ENCODE assay signal across 15 cellular contexts in genomic region chr16:84048306-84048705, GRCh38. TPM values are rescaled to one million over a fixed set of nuclear protein-coding genes. Genes with fewer than 3 reads are reported as not detected.
DNase-seq lines count a peak whose midpoint lies in the region; ATAC-seq and TF ChIP-seq lines count a peak whose summit lies in the region.
"Had no signal": no experiment of that assay in that cellular context is flagged by ENCODE, and none has a peak within 500 bp of the region (broad histone marks: within the 10 kb centered on the region; RNA-seq: fewer than 3 reads in every experiment).

No MANE protein-coding gene starts in this region.

- peak; percentile 66 for ATAC-seq in GM23338

- H3K4me3 ChIP-seq in GM23338 (no peak overlapping the region), epithelial cell of esophagus (ENCODE audit: low read length) (no peak overlapping the region), parathyroid adenoma (ENCODE audit: low read depth, low read length) (no peak overlapping the region)

- H3K9me2 ChIP-seq in GM23338 (ENCODE audit: insufficient read depth): no peaks in the 10 kb centered on the region

- H2AFZ ChIP-seq in GM23338: no peak overlapping the region
- H2AFZ ChIP-seq in parathyroid adenoma: no peak overlapping the region

- no peak overlapping the region for H3K4me3 Mint-ChIP-seq in GM23338
- H3K4me3 Mint-ChIP-seq in activated naive CD4-positive, alpha-beta T cell treated with anti-CD3 and anti-CD28 coated beads for 36 hours: no peak overlapping the region

- no peaks in the 10 kb centered on the region for H3K79me2 ChIP-seq in GM23338 (replicated peaks; ENCODE audit: insufficient read depth)
- no peaks in the 10 kb centered on the region for H3K79me2 ChIP-seq in parathyroid adenoma

- H3K36me3 ChIP-seq in GM23338 (ENCODE audit: insufficient read depth) (no peaks in the 10 kb centered on the region), parathyroid adenoma (ENCODE audit: control insufficient read depth, insufficient read depth, low read length) (no peaks in the 10 kb centered on the region)

- H3K27me3 Mint-ChIP-seq in GM23338 (ENCODE audit: insufficient read depth, low read depth, poor library complexity): peaks cover 17% of the 10 kb centered on the region
- H3K27me3 Mint-ChIP-seq in activated naive CD4-positive, alpha-beta T cell treated with anti-CD3 and anti-CD28 coated beads for 36 hours (ENCODE audit: low read depth): peaks cover 13% of the 10 kb centered on the region

- H3K9me3 Mint-ChIP-seq in GM23338: no peaks in the 10 kb centered on the region; the same call in 1 of the 3 replicates
- no peaks in the 10 kb centered on the region for H3K9me3 Mint-ChIP-seq in activated naive CD4-positive, alpha-beta T cell treated with anti-CD3 and anti-CD28 coated beads for 36 hours

- H3K9me3 ChIP-seq in parathyroid adenoma (ENCODE audit: control insufficient read depth, low read length): no peaks in the 10 kb centered on the region

- CTCF ChIA-PET in activated naive CD4-positive, alpha-beta T cell treated with anti-CD3 and anti-CD28 coated beads for 36 hours (lab: Charles Lee): interaction anchor here (0.7 kb wide), 1 partner anchor 17 kb away, joined by 3 read pairs; no protein-coding TSS in a partner anchor

- no peak overlapping the region for H3K27ac ChIP-seq in GM23338 (ENCODE audit: low read depth)
- no peak overlapping the region for H3K27ac ChIP-seq in parathyroid adenoma

- H3F3A ChIP-seq in GM23338 (replicated peaks; ENCODE audit: low read depth): no peaks in the 10 kb centered on the region

- intact Hi-C loops in activated naive CD4-positive, alpha-beta T cell treated with anti-CD3 and anti-CD28 coated beads for 36 hours (cut with micrococcal nuclease): no loop called here

- H3K27me3 ChIP-seq in GM23338 (ENCODE audit: insufficient read depth): no peaks in the 10 kb centered on the region
- no peaks in the 10 kb centered on the region for H3K27me3 ChIP-seq in parathyroid adenoma (ENCODE audit: control insufficient read depth, insufficient read depth, low read length)

- H4K20me1 ChIP-seq in GM23338 (replicated peaks; ENCODE audit: insufficient read depth): no peaks in the 10 kb centered on the region

- peak; percentile 66 for DNase-seq in GM23338 (ENCODE audit: low spot score)
- DNase-seq in NCI-H510A treated with DMSO at 0.1 percent for 48 hours (lab: John Stamatoyannopoulos, UW): peak; percentile 48
- peak; percentile 29 for DNase-seq in epithelial cell of esophagus (ENCODE audit: low read depth)
- DNase-seq in nucleus accumbens (lab: John Stamatoyannopoulos, UW): no peak
- DNase-seq in activated naive CD4-positive, alpha-beta T cell treated with anti-CD3 and anti-CD28 coated beads for 36 hours: no peak
- no peak for DNase-seq in UCSD-AML1 (lab: John Stamatoyannopoulos, UW; ENCODE audit: unreplicated experiment)
- DNase-seq: activated CD4-positive, CD25-positive, alpha-beta regulatory T cell treated with anti-CD3 and anti-CD28 coated beads, Interleukin-2, amount 50 U/mL, for 72 hours; hypothalamus; KG1; NCI-H2227 treated with DMSO at 0.1 percent for 48 hours; SIG-M5; substantia nigra had no signal

- H3K4me2 ChIP-seq in GM23338 (no peak overlapping the region), parathyroid adenoma (ENCODE audit: low read length) (no peak overlapping the region)

- no peak overlapping the region for H3K27ac Mint-ChIP-seq in GM23338
- no peak overlapping the region for H3K27ac Mint-ChIP-seq in activated naive CD4-positive, alpha-beta T cell treated with anti-CD3 and anti-CD28 coated beads for 36 hours

- peaks cover 11% of the 10 kb centered on the region for H3K4me1 Mint-ChIP-seq in GM23338
- peaks cover 5% of the 10 kb centered on the region for H3K4me1 Mint-ChIP-seq in activated naive CD4-positive, alpha-beta T cell treated with anti-CD3 and anti-CD28 coated beads for 36 hours (ENCODE audit: low read depth)

- TF ChIP-seq CTCF in GM23338 (conservative IDR thresholded peaks at IDR 0.05; ENCODE audit: low read depth in 2 of 2) (peak; percentile 60 to 69), epithelial cell of esophagus (IDR thresholded peaks at IDR 0.05; ENCODE audit: insufficient read depth, low read depth, low read length, missing control alignments) (peak; percentile 60), parathyroid adenoma (IDR thresholded peaks at IDR 0.05) (peak; percentile 58)

- no peak overlapping the region for H3K9ac ChIP-seq in parathyroid adenoma

- peaks cover 18% of the 10 kb centered on the region for H3K36me3 Mint-ChIP-seq in GM23338 (ENCODE audit: low read depth)
- peaks cover 11% of the 10 kb centered on the region for H3K36me3 Mint-ChIP-seq in activated naive CD4-positive, alpha-beta T cell treated with anti-CD3 and anti-CD28 coated beads for 36 hours (ENCODE audit: low read depth)

- H3K4me1 ChIP-seq in GM23338 (ENCODE audit: insufficient read depth) (peaks cover 5% of the 10 kb centered on the region; the same call in 1 of the 2 replicates), parathyroid adenoma (peaks cover 25% of the 10 kb centered on the region)

TF ChIP-seq in GM23338, 12 proteins besides CTCF, POLR2A, EP300 and RAD21 (continues in another document):
- TF ChIP-seq EZH2phosphoT487 (IDR thresholded peaks at IDR 0.05; ENCODE audit: unreplicated experiment) (no peak), NANOG (IDR thresholded peaks at IDR 0.05; ENCODE audit: borderline replicate concordance) (no peak), ZNF462 (CRISPR knock-in tag; IDR thresholded peaks at IDR 0.05) (no peak)

RNA-seq across cellular contexts. Expression of gene SLC38A8, which starts 5.7 kb away (rescaled TPM):
- not detected in 2 replicates for total RNA-seq in GM23338 (2014; rRNA removed; shearing (Covaris generic))
- not detected in 2 replicates for polyA plus RNA-seq in GM23338 (2016; fragmentation: Nextera tagmentation; extraction: Ambion mirVana)
- not detected for total RNA-seq in activated naive CD4-positive, alpha-beta T cell treated with anti-CD3 and anti-CD28 coated beads for 36 hours
- total RNA-seq: mononuclear cell, sciatic nerve had no signal

Comparison
In these comparisons a context has a peak if more than half of its experiments do, and no peak if none do; other contexts are left out.
1. DNase-seq: peak in GM23338 (single experiment), NCI-H510A treated with DMSO at 0.1 percent for 48 hours (single experiment) and epithelial cell of esophagus (single experiment); none in nucleus accumbens (0 of 56), activated naive CD4-positive, alpha-beta T cell treated with anti-CD3 and anti-CD28 coated beads for 36 hours (single experiment) and UCSD-AML1 (single experiment).
2. Peak in every context shown above with its lines, with median percentiles within 50 percentile points of each other: CTCF ChIP-seq.